Comparison of ENCODE assay signal across 22 cellular contexts in the genomic region with DNA sequence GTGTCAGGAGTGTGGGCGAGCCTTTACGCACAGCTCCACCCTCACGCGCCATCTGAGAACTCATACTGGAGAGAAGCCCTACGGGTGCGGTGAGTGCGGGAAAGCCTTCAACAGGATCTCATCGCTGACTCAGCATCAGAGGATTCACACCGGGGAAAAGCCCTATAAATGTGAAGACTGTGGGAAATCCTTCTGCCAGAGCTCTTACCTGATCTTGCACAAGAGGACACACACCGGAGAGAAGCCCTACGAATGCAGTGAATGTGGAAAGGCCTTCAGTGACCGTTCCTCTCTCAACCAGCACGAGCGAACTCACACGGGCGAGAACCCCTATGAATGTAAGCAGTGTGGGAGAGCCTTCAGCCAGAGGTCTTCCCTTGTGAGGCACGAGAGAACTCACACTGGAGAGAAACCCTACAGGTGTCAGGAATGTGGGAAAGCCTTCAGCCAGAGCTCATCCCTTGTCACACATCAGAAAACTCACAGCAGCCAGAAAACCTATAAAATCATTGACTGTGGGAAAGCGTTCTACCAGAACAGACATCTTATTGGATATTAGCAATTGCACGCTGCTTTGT. TPM values are rescaled to one million over a fixed set of nuclear protein-coding genes. Genes with fewer than 3 reads are reported as not detected.
DNase-seq lines count a peak whose midpoint lies in the region; ATAC-seq, FAIRE-seq and TF ChIP-seq lines count a peak whose summit lies in the region.
"Had no signal": no experiment of that assay in that cellular context is flagged by ENCODE, and none has a peak within 500 bp of the region (broad histone marks: within the 10 kb centered on the region; RNA-seq: fewer than 3 reads in every experiment).

No MANE protein-coding gene starts in this region.

- no peak overlapping the region for H3K27ac Mint-ChIP-seq in type B pancreatic cell
- H3K27ac Mint-ChIP-seq: CD8-positive, alpha-beta T cell had no signal

- CTCF ChIA-PET in HCT116 (lab: Charles Lee) (no interaction called here), GM12878 (lab: Yijun Ruan, JAX) (no interaction called here)

- H3K27me3 ChIP-seq in HCT116 (ENCODE audit: insufficient read depth, low read length) (no peaks in the 10 kb centered on the region), GM12878 (replicated peaks in 1 of 2; ENCODE audit: control insufficient read depth in 2 of 2, insufficient read depth in 2 of 2, low read length in 1 of 2) (no peaks in the 10 kb centered on the region), liver (ENCODE audit: control insufficient read depth in 4 of 4, insufficient read depth in 4 of 4, low read length in 3 of 4) (no peaks in the 10 kb centered on the region)
- H3K27me3 ChIP-seq: BE2C, MG63 had no signal

- no peak overlapping the region for H3K4me3 ChIP-seq in HCT116 (replicated peaks in 1 of 2; ENCODE audit: low read depth in 1 of 2, low read length in 2 of 2)
- no peak overlapping the region for H3K4me3 ChIP-seq in GM12878
- peak overlapping the region in 2 of 3 donors; percentile 58 to 60 for H3K4me3 ChIP-seq in liver (ENCODE audit: low read depth in 1 of 3, low read length in 3 of 3)
- H3K4me3 ChIP-seq: MG63 had no signal

- H3K4me1 Mint-ChIP-seq in type B pancreatic cell (ENCODE audit: unreplicated experiment): no peaks in the 10 kb centered on the region

- ATAC-seq in HCT116 (no peak), GM12878 (no peak)
- ATAC-seq: CD8-positive, alpha-beta T cell; SK-N-SH treated with all-trans-retinoic acid at 6 μM for 48 hours had no signal

- peaks cover 26% of the 10 kb centered on the region for H3K9me3 Mint-ChIP-seq in type B pancreatic cell

- H4K20me1 ChIP-seq in HCT116 (ENCODE audit: insufficient read depth) (no peaks in the 10 kb centered on the region), GM12878 (ENCODE audit: control insufficient read depth, insufficient read depth) (no peaks in the 10 kb centered on the region)

- H3K4me1 ChIP-seq in HCT116 (ENCODE audit: control insufficient read depth in 1 of 2, insufficient read depth in 2 of 2, low read length in 2 of 2): no peaks in the 10 kb centered on the region
- no peaks in the 10 kb centered on the region for H3K4me1 ChIP-seq in GM12878 (ENCODE audit: control insufficient read depth, insufficient read depth, low read length)
- H3K4me1 ChIP-seq in liver (ENCODE audit: control insufficient read depth in 4 of 4, insufficient read depth in 4 of 4, low read length in 3 of 4): no peaks in the 10 kb centered on the region
- H3K4me1 ChIP-seq: BE2C had no signal

- intact Hi-C loops in HCT116 (cut with micrococcal nuclease): no loop called here
- intact Hi-C loops in GM12878 (cut with micrococcal nuclease; ENCODE audit: unreplicated experiment): no loop called here

- peak overlapping the region; percentile 22 for H3K4me3 Mint-ChIP-seq in type B pancreatic cell
- H3K4me3 Mint-ChIP-seq: CD8-positive, alpha-beta T cell had no signal

- no peak for TF ChIP-seq EP300 in GM12878 (IDR thresholded peaks at IDR 0.05; ENCODE audit: borderline replicate concordance in 1 of 2, control insufficient read depth in 1 of 2, low read depth in 2 of 2, low read length in 2 of 2)

- DNase-seq in HCT116 (ENCODE audit: low read depth, low spot score): no peak
- no peak for DNase-seq in GM12878 (ENCODE audit: low read depth, low spot score)
- no peak for DNase-seq in type B pancreatic cell (ENCODE audit: extremely low spot score, unreplicated experiment)
- no peak for DNase-seq in stimulated activated CD4-positive, alpha-beta T cell treated with anti-CD3 and anti-CD28 coated beads, Interleukin-2, amount 100 ng/mL, for 24 hours
- no peak for DNase-seq in activated CD4-positive, alpha-beta T cell treated with anti-CD3 and anti-CD28 coated beads, Interleukin-2, amount 50 U/mL, for 1 hour
- no peak for DNase-seq in pons (ENCODE audit: low spot score)
- DNase-seq: BE2C; CD8-positive, alpha-beta T cell; DMS79 treated with DMSO at 0.1 percent for 48 hours; MG63; NCI-H1092; NCI-H2081 treated with DMSO at 0.1 percent for 48 hours; NCI-H2227 treated with DMSO at 0.1 percent for 48 hours; NCI-H526; SHP77 had no signal

- SMC1A ChIA-PET in GM12878 (lab: Charles Lee; ENCODE audit: uncharacterized antibody, unreplicated experiment): no interaction called here

- no peak overlapping the region for H3K4me2 ChIP-seq in HCT116 (ENCODE audit: low read length)
- H3K4me2 ChIP-seq in GM12878 (ENCODE audit: control insufficient read depth, insufficient read depth): no peak overlapping the region

- H3K36me3 ChIP-seq in HCT116 (ENCODE audit: control insufficient read depth in 1 of 2, insufficient read depth in 2 of 2, low read length in 2 of 2) (no peaks in the 10 kb centered on the region), GM12878 (ENCODE audit: control insufficient read depth in 2 of 2, insufficient read depth in 2 of 2, low read length in 1 of 2) (no peaks in the 10 kb centered on the region), liver (ENCODE audit: control insufficient read depth in 4 of 4, insufficient read depth in 3 of 4, low read depth in 1 of 4, low read length in 3 of 4) (peaks cover 6 to 38% (median 27%) of the 10 kb centered on the region in 4 donors)
- H3K36me3 ChIP-seq: BE2C, MG63 had no signal

- TF ChIP-seq CTCF in HCT116 (IDR thresholded peaks at IDR 0.05 in 2 of 3, conservative IDR thresholded peaks at IDR 0.05 in 1 of 3; ENCODE audit: borderline replicate concordance in 1 of 3, insufficient read depth in 1 of 3, low read depth in 2 of 3, low read length in 2 of 3) (no peak), GM12878 (IDR thresholded peaks at IDR 0.05 in 2 of 3, conservative IDR thresholded peaks at IDR 0.05 in 1 of 3; ENCODE audit: control insufficient read depth in 2 of 3, extremely low read depth in 1 of 3, insufficient read depth in 1 of 3, low read depth in 3 of 3, low read length in 3 of 3) (no peak), liver (IDR thresholded peaks at IDR 0.05; ENCODE audit: low read depth, low read length, missing input control) (no peak), type B pancreatic cell (conservative IDR thresholded peaks at IDR 0.05) (no peak)

- TF ChIP-seq RAD21 in HCT116 (IDR thresholded peaks at IDR 0.05; ENCODE audit: low read depth) (no peak), GM12878 (IDR thresholded peaks at IDR 0.05; ENCODE audit: insufficient read depth, low read depth, low read length) (no peak), liver (IDR thresholded peaks at IDR 0.05) (no peak)

- POLR2A ChIA-PET in HCT116 (lab: Charles Lee): no interaction called here
- POLR2A ChIA-PET in GM12878 (lab: Charles Lee): no interaction called here

- peaks cover 62% of the 10 kb centered on the region for H3K36me3 Mint-ChIP-seq in type B pancreatic cell

- no peaks in the 10 kb centered on the region for H3K27me3 Mint-ChIP-seq in type B pancreatic cell

- H3K9me3 ChIP-seq in HCT116 (ENCODE audit: control insufficient read depth in 1 of 2, insufficient read depth in 1 of 2, low read depth in 1 of 2, low read length in 2 of 2) (peaks cover 9 to 30% of the 10 kb centered on the region in 2 experiments; a peak in 2 of 4 replicates), GM12878 (replicated peaks; ENCODE audit: control insufficient read depth, insufficient read depth, low read length) (peaks cover 27% of the 10 kb centered on the region), liver (ENCODE audit: control insufficient read depth in 4 of 4, low read length in 3 of 4) (peaks cover 35 to 68% (median 43%) of the 10 kb centered on the region in 4 donors)
- H3K9me3 ChIP-seq: MG63 had no signal

- H3K9ac ChIP-seq in HCT116 (ENCODE audit: low read length) (no peak overlapping the region), GM12878 (ENCODE audit: control insufficient read depth, insufficient read depth, low read length) (no peak overlapping the region), liver (ENCODE audit: low read depth in 1 of 2, low read length in 2 of 2) (no peak overlapping the region)

- no peak for FAIRE-seq in GM12878 (lab: Jason Lieb, UNC)
- FAIRE-seq: G401.6, GM12891, GM18507, RCC 7860 had no signal

- 81% methylated on average over 19 of the region's 19 CpGs for WGBS in GM12878 (ENCODE audit: insufficient coverage, insufficient replicate concordance, low lambda C conversion rate, missing lambda C conversion rate)
- 97% methylated on average over 19 of the region's 19 CpGs for WGBS in liver

- in situ Hi-C loops in GM12878 (cut with MboI): no loop called here

- TF ChIP-seq POLR2A in HCT116 (IDR thresholded peaks at IDR 0.05; ENCODE audit: borderline replicate concordance, extremely low read depth, insufficient read depth, insufficient read length) (no peak), GM12878 (IDR thresholded peaks at IDR 0.05; ENCODE audit: low read depth, low read length) (no peak)

- no peak overlapping the region for H3K27ac ChIP-seq in HCT116 (ENCODE audit: low read depth, low read length)
- no peak overlapping the region for H3K27ac ChIP-seq in GM12878 (ENCODE audit: control insufficient read depth, insufficient read depth)
- H3K27ac ChIP-seq in liver (ENCODE audit: low read depth in 1 of 2, low read length in 2 of 2): no peak overlapping the region

- H2AFZ ChIP-seq in HCT116 (ENCODE audit: low read depth, low read length, poor library complexity, severe bottlenecking) (no peak overlapping the region), GM12878 (ENCODE audit: control insufficient read depth, low read depth, low read length) (no peak overlapping the region)

- H3K9me2 ChIP-seq in HCT116 (ENCODE audit: insufficient read depth): no peaks in the 10 kb centered on the region

- BruUV-seq in HCT116 (replicated peaks; lab: Mats Ljungman, UMichigan) (TSS peak; percentile 22), GM12878 (replicated peaks; lab: Mats Ljungman, UMichigan) (TSS peak; percentile 66)

- no peaks in the 10 kb centered on the region for H3K79me2 ChIP-seq in HCT116 (ENCODE audit: insufficient read depth, low read length)
- no peaks in the 10 kb centered on the region for H3K79me2 ChIP-seq in GM12878 (ENCODE audit: control insufficient read depth, insufficient read depth, low read length)

- RAD21 ChIA-PET in HCT116 (lab: Charles Lee; ENCODE audit: low non-redundant PET in 1 of 2, low total read pairs in 2 of 2, uncharacterized antibody in 2 of 2, unreplicated experiment in 2 of 2) (no interaction called here), GM12878 (lab: Charles Lee; ENCODE audit: unreplicated experiment) (no interaction called here)

RNA-seq across cellular contexts. Expression of a gene that starts 6.9 kb away (rescaled TPM):
- 4.5 TPM for total RNA-seq in HCT116 (2021; ENCODE audit: unreplicated experiment)
- 1.2 and 2.1 TPM in 2 replicates for polyA plus RNA-seq in HCT116 (2012)
- 5.0 and 5.1 TPM in 2 replicates for total RNA-seq in GM12878 (2013; cell fraction: nucleolus; rRNA removed)
- 0.62 and 0.71 TPM in 2 replicates for total RNA-seq in GM12878 (2014; rRNA removed)
- 1.6 and 1.7 TPM in 2 replicates for total RNA-seq in GM12878 (2014; rRNA removed; fragmentation: Illumina TruSeq; extraction: Trizol)
- 0.90 and 1.2 TPM in 2 replicates for total RNA-seq in GM12878 (2021)
- 1.2 TPM for polyA plus RNA-seq in GM12878 (2011; ENCODE audit: low read depth)
- 1.9 and 2.8 TPM in 2 replicates for polyA plus RNA-seq in GM12878 (2011; rRNA removed)
- 0.70 and 0.82 TPM in 2 replicates for polyA plus RNA-seq in GM12878 (2011; cell fraction: cytosol; rRNA removed)
- polyA plus RNA-seq in GM12878 (2011; cell fraction: nucleus; rRNA removed): 1.1 and 1.2 TPM in 2 replicates
- 1.7 and 2.3 TPM in 2 replicates for polyA plus RNA-seq in GM12878 (2012)
- 1.3 and 1.5 TPM in 2 replicates for polyA plus RNA-seq in GM12878 (2014; fragmentation: Illumina TruSeq; extraction: Trizol)
- polyA plus RNA-seq in GM12878 (2014; fragmentation: Nextera tagmentation; extraction: Ambion mirVana): 1 to 10 TPM in 1 of 2 experiments, under 1 TPM in 1; 0.68 to 1.7 TPM
- polyA plus RNA-seq in GM12878 (2014; rRNA removed): 0.58 and 1.0 TPM in 2 replicates
- 1 to 10 TPM; 1.2 to 1.4 TPM for polyA plus RNA-seq in GM12878 (2016; fragmentation: Nextera tagmentation; extraction: Ambion mirVana)
- 1.8 and 2.6 TPM in 2 replicates for polyA minus RNA-seq in GM12878 (2011; rRNA and poly(A)+ RNA removed)
- 0.80 and 0.83 TPM in 2 replicates for polyA minus RNA-seq in GM12878 (2011; cell fraction: cytosol; rRNA and poly(A)+ RNA removed)
- 0.60 and 0.86 TPM in 2 replicates for polyA minus RNA-seq in GM12878 (2011; cell fraction: nucleus; rRNA and poly(A)+ RNA removed)
- total RNA-seq in liver: 1 to 10 TPM; 2.4 to 2.8 TPM
- 1 to 10 TPM; 1.3 to 2.0 TPM for polyA plus RNA-seq in liver
- total RNA-seq in type B pancreatic cell (ENCODE audit: low replicate concordance): 6.8 and 9.7 TPM in 2 replicates

RNA-seq across cellular contexts. Expression of a gene that starts 14.7 kb away (rescaled TPM):
- total RNA-seq in HCT116 (2021; ENCODE audit: unreplicated experiment) (4.0 TPM), GM12878 (2014; rRNA removed) (1.7 and 2.1 TPM in 2 replicates), GM12878 (2014; rRNA removed; fragmentation: Illumina TruSeq; extraction: Trizol) (1.5 and 1.8 TPM in 2 replicates), GM12878 (2021) (1.7 TPM in 2 replicates), liver (1 to 10 TPM; 2.7 to 3.3 TPM), type B pancreatic cell (ENCODE audit: low replicate concordance) (8.1 and 9.4 TPM in 2 replicates)
- 1.8 and 2.4 TPM in 2 replicates for polyA plus RNA-seq in HCT116 (2012)
- total RNA-seq in GM12878 (2013; cell fraction: nucleolus; rRNA removed): 7.0 and 7.1 TPM in 2 replicates
- 0.98 TPM for polyA plus RNA-seq in GM12878 (2011; ENCODE audit: low read depth)
- polyA plus RNA-seq in GM12878 (2011; rRNA removed) (1.3 and 1.7 TPM in 2 replicates), GM12878 (2014; fragmentation: Illumina TruSeq; extraction: Trizol) (1.2 and 1.4 TPM in 2 replicates), GM12878 (2014; fragmentation: Nextera tagmentation; extraction: Ambion mirVana) (under 1 TPM; 0.19 to 0.38 TPM), GM12878 (2014; rRNA removed) (0.96 and 1.3 TPM in 2 replicates), GM12878 (2016; fragmentation: Nextera tagmentation; extraction: Ambion mirVana) (1 to 10 TPM; 1.2 to 1.4 TPM), liver (1 to 10 TPM in 1 of 2 donors, under 1 TPM in 1; 0.94 to 1.5 TPM)
- polyA plus RNA-seq in GM12878 (2011; cell fraction: cytosol; rRNA removed): 1.1 and 1.2 TPM in 2 replicates
- 1.1 TPM in 2 replicates for polyA plus RNA-seq in GM12878 (2011; cell fraction: nucleus; rRNA removed)
- polyA plus RNA-seq in GM12878 (2012): 1.1 and 1.4 TPM in 2 replicates
- 1.3 and 1.6 TPM in 2 replicates for polyA minus RNA-seq in GM12878 (2011; rRNA and poly(A)+ RNA removed)
- 0.94 and 1.6 TPM in 2 replicates for polyA minus RNA-seq in GM12878 (2011; cell fraction: cytosol; rRNA and poly(A)+ RNA removed)
- polyA minus RNA-seq in GM12878 (2011; cell fraction: nucleus; rRNA and poly(A)+ RNA removed): 0.48 and 0.77 TPM in 2 replicates

RNA-seq across cellular contexts. Expression of a gene that starts 32.8 kb away (rescaled TPM):
- total RNA-seq in HCT116 (2021; ENCODE audit: unreplicated experiment): not detected
- polyA plus RNA-seq in HCT116 (2012): 0.03 TPM in 1 of 2 replicates, not detected in the other
- not detected in 2 replicates for total RNA-seq in GM12878 (2013; cell fraction: nucleolus; rRNA removed)
- total RNA-seq in GM12878 (2014; rRNA removed): not detected in 2 replicates
- not detected in 2 replicates for total RNA-seq in GM12878 (2014; rRNA removed; fragmentation: Illumina TruSeq; extraction: Trizol)
- not detected in 2 replicates for total RNA-seq in GM12878 (2021)
- not detected for polyA plus RNA-seq in GM12878 (2011; ENCODE audit: low read depth)
- polyA plus RNA-seq in GM12878 (2011; rRNA removed): not detected in 2 replicates
- polyA plus RNA-seq in GM12878 (2011; cell fraction: cytosol; rRNA removed): not detected in 2 replicates
- not detected in 2 replicates for polyA plus RNA-seq in GM12878 (2011; cell fraction: nucleus; rRNA removed)
- polyA plus RNA-seq in GM12878 (2012): not detected in 2 replicates
- 0.25 TPM in 1 of 2 replicates, not detected in the other for polyA plus RNA-seq in GM12878 (2014; fragmentation: Illumina TruSeq; extraction: Trizol)
- polyA plus RNA-seq in GM12878 (2014; fragmentation: Nextera tagmentation; extraction: Ambion mirVana): not detected
- polyA plus RNA-seq in GM12878 (2014; rRNA removed): not detected in 2 replicates
- polyA plus RNA-seq in GM12878 (2016; fragmentation: Nextera tagmentation; extraction: Ambion mirVana): not detected
- not detected in 2 replicates for polyA minus RNA-seq in GM12878 (2011; rRNA and poly(A)+ RNA removed)
- polyA minus RNA-seq in GM12878 (2011; cell fraction: cytosol; rRNA and poly(A)+ RNA removed): not detected in 2 replicates
- polyA minus RNA-seq in GM12878 (2011; cell fraction: nucleus; rRNA and poly(A)+ RNA removed): not detected in 2 replicates
- total RNA-seq in liver: under 1 TPM in 1 of 2 donors, not detected in 1; 0.08 TPM
- not detected for polyA plus RNA-seq in liver
- total RNA-seq in type B pancreatic cell (ENCODE audit: low replicate concordance): not detected in 2 replicates
- total RNA-seq: CD8-positive, alpha-beta T cell had no signal
- polyA plus RNA-seq: AG04450 had no signal

RNA-seq across cellular contexts. Expression of a gene that starts 49.1 kb away (rescaled TPM):
- total RNA-seq in HCT116 (2021; ENCODE audit: unreplicated experiment): 201 TPM
- polyA plus RNA-seq in HCT116 (2012): 208 and 220 TPM in 2 replicates
- total RNA-seq in GM12878 (2013; cell fraction: nucleolus; rRNA removed): 230 and 309 TPM in 2 replicates
- 260 and 270 TPM in 2 replicates for total RNA-seq in GM12878 (2014; rRNA removed)
- 75.9 and 77.5 TPM in 2 replicates for total RNA-seq in GM12878 (2014; rRNA removed; fragmentation: Illumina TruSeq; extraction: Trizol)
- total RNA-seq in GM12878 (2021): 217 and 220 TPM in 2 replicates
- polyA plus RNA-seq in GM12878 (2011; ENCODE audit: low read depth): 25.4 TPM
- 72.8 and 137 TPM in 2 replicates for polyA plus RNA-seq in GM12878 (2011; rRNA removed)
- polyA plus RNA-seq in GM12878 (2011; cell fraction: cytosol; rRNA removed): 144 and 196 TPM in 2 replicates
- 439 and 527 TPM in 2 replicates for polyA plus RNA-seq in GM12878 (2011; cell fraction: nucleus; rRNA removed)
- 116 and 134 TPM in 2 replicates for polyA plus RNA-seq in GM12878 (2012)
- 36.0 and 76.8 TPM in 2 replicates for polyA plus RNA-seq in GM12878 (2014; fragmentation: Illumina TruSeq; extraction: Trizol)
- 1 to 10 TPM; 1.9 to 3.8 TPM for polyA plus RNA-seq in GM12878 (2014; fragmentation: Nextera tagmentation; extraction: Ambion mirVana)
- polyA plus RNA-seq in GM12878 (2014; rRNA removed): 200 and 240 TPM in 2 replicates
- 100 to 1,000 TPM; 220 to 241 TPM for polyA plus RNA-seq in GM12878 (2016; fragmentation: Nextera tagmentation; extraction: Ambion mirVana)
- 97.9 and 180 TPM in 2 replicates for polyA minus RNA-seq in GM12878 (2011; rRNA and poly(A)+ RNA removed)
- 59.6 and 71.5 TPM in 2 replicates for polyA minus RNA-seq in GM12878 (2011; cell fraction: cytosol; rRNA and poly(A)+ RNA removed)
- 43.6 and 46.6 TPM in 2 replicates for polyA minus RNA-seq in GM12878 (2011; cell fraction: nucleus; rRNA and poly(A)+ RNA removed)
- 10 to 100 TPM; 45.6 to 56.2 TPM for total RNA-seq in liver
- 10 to 100 TPM; 39.1 to 43.8 TPM for polyA plus RNA-seq in liver
- total RNA-seq in type B pancreatic cell (ENCODE audit: low replicate concordance): 85.9 and 109 TPM in 2 replicates

RNA-seq across cellular contexts. Expression of a gene that starts 51.3 kb away (rescaled TPM):
- total RNA-seq in HCT116 (2021; ENCODE audit: unreplicated experiment) (109 TPM), GM12878 (2014; rRNA removed) (51.2 and 59.2 TPM in 2 replicates), GM12878 (2014; rRNA removed; fragmentation: Illumina TruSeq; extraction: Trizol) (22.9 and 26.2 TPM in 2 replicates), GM12878 (2021) (69.2 and 76.3 TPM in 2 replicates), liver (10 to 100 TPM; 16.7 to 23.2 TPM), type B pancreatic cell (ENCODE audit: low replicate concordance) (55.9 and 64.4 TPM in 2 replicates)
- polyA plus RNA-seq in HCT116 (2012): 87.8 and 92.7 TPM in 2 replicates
- total RNA-seq in GM12878 (2013; cell fraction: nucleolus; rRNA removed): 27.0 and 30.4 TPM in 2 replicates
- 22.0 TPM for polyA plus RNA-seq in GM12878 (2011; ENCODE audit: low read depth)
- polyA plus RNA-seq in GM12878 (2011; rRNA removed) (19.9 and 32.9 TPM in 2 replicates), GM12878 (2014; fragmentation: Illumina TruSeq; extraction: Trizol) (13.2 and 37.1 TPM in 2 replicates), GM12878 (2014; fragmentation: Nextera tagmentation; extraction: Ambion mirVana) (1 to 10 TPM; 2.0 to 3.1 TPM), GM12878 (2014; rRNA removed) (64.2 and 78.7 TPM in 2 replicates), GM12878 (2016; fragmentation: Nextera tagmentation; extraction: Ambion mirVana) (100 to 1,000 TPM; 102 TPM), liver (10 to 100 TPM; 18.9 to 38.4 TPM)
- 70.3 and 75.7 TPM in 2 replicates for polyA plus RNA-seq in GM12878 (2011; cell fraction: cytosol; rRNA removed)
- 59.1 and 86.4 TPM in 2 replicates for polyA plus RNA-seq in GM12878 (2011; cell fraction: nucleus; rRNA removed)
- polyA plus RNA-seq in GM12878 (2012): 46.1 and 46.5 TPM in 2 replicates
- polyA minus RNA-seq in GM12878 (2011; rRNA and poly(A)+ RNA removed): 12.0 and 30.2 TPM in 2 replicates
- 15.9 and 16.7 TPM in 2 replicates for polyA minus RNA-seq in GM12878 (2011; cell fraction: cytosol; rRNA and poly(A)+ RNA removed)
- polyA minus RNA-seq in GM12878 (2011; cell fraction: nucleus; rRNA and poly(A)+ RNA removed): 9.7 and 20.9 TPM in 2 replicates

Comparison
In these comparisons a context has a peak if more than half of its experiments do, and no peak if none do; other contexts are left out.
1. H3K4me3 ChIP-seq: peak in liver (2 of 3); none in HCT116 (0 of 2) and GM12878 (single experiment).